12 cellular contexts compared by ENCODE assay signal in genomic region chr17:1725642-1726511, GRCh38. TPM values are rescaled to one million over a fixed set of nuclear protein-coding genes. Genes with fewer than 3 reads are reported as not detected.
A peak's percentile ranks its signal among the peaks of the same experiment; 100 is the strongest.
DNase-seq lines count a peak whose midpoint lies in the region; ATAC-seq, FAIRE-seq and TF ChIP-seq lines count a peak whose summit lies in the region.
"Had no signal": no experiment of that assay in that cellular context is flagged by ENCODE, and none has a peak within 500 bp of the region (broad histone marks: within the 10 kb centered on the region; RNA-seq: fewer than 3 reads in every experiment).

No MANE protein-coding gene starts in this region.

- H3K79me1 ChIP-seq in H1 (ENCODE audit: low read depth, low read length): peaks cover 4% of the 10 kb centered on the region; the same call in 1 of the 2 replicates

- no peak overlapping the region for H2BK20ac ChIP-seq in H1 (ENCODE audit: low read length)

- H3K9me2 ChIP-seq in OCI-LY1 (ENCODE audit: low read depth, low read length): no peaks in the 10 kb centered on the region

- intact Hi-C loops in CD8-positive, alpha-beta T cell (cut with DNase I, micrococcal nuclease): no loop called here

- 95% methylated on average over 54 of the region's 54 CpGs; no CpG with 5 or more reads in 1 of the 2 experiments for WGBS in H1 (ENCODE audit: extremely low coverage in 1 of 2, insufficient coverage in 1 of 2, insufficient read length in 1 of 2, insufficient replicate concordance in 2 of 2, low coverage in 1 of 2, low lambda C conversion rate in 2 of 2, missing lambda C conversion rate in 1 of 2), 2 experiments

- no peak overlapping the region for H3K18ac ChIP-seq in H1 (ENCODE audit: extremely low read depth, low read length)

- no peak overlapping the region for H2BK120ac ChIP-seq in H1 (replicated peaks; ENCODE audit: low read depth, low read length)

- peak overlapping the region; percentile 81; the same call in 1 of the 2 replicates for H4K8ac ChIP-seq in H1 (ENCODE audit: extremely low read depth, insufficient read depth, low read length)

- no peak overlapping the region for H2AK5ac ChIP-seq in H1 (ENCODE audit: low read depth, low read length)

- H4K91ac ChIP-seq in H1 (replicated peaks; ENCODE audit: insufficient read length, low read length): no peak overlapping the region

- no peak overlapping the region for H3K14ac ChIP-seq in H1 (ENCODE audit: insufficient read length)

- H4K20me1 ChIP-seq in OCI-LY1 (ENCODE audit: insufficient read depth, low read length): no peaks in the 10 kb centered on the region
- H4K20me1 ChIP-seq in H1 (replicated peaks in 1 of 2; ENCODE audit: control insufficient read depth in 1 of 2, insufficient read depth in 2 of 2, low read length in 2 of 2): peaks cover 0 to 5% of the 10 kb centered on the region in 2 experiments

- peaks cover 49% of the 10 kb centered on the region for H3K4me1 ChIP-seq in CD8-positive, alpha-beta T cell (ENCODE audit: insufficient read depth, low read length)
- H3K4me1 ChIP-seq in OCI-LY1 (ENCODE audit: insufficient read depth, low read length, severe bottlenecking) (peaks cover 79% of the 10 kb centered on the region), H1 (replicated peaks in 1 of 4; ENCODE audit: control insufficient read depth in 3 of 4, insufficient read depth in 4 of 4, low read length in 3 of 4) (peaks cover 0 to 5% (median 3%) of the 10 kb centered on the region in 4 experiments; a peak in 5 of 7 replicates)

- H3K27me3 Mint-ChIP-seq in CD8-positive, alpha-beta T cell (ENCODE audit: low read depth): no peaks in the 10 kb centered on the region
- H3K27me3 Mint-ChIP-seq in osteocyte (ENCODE audit: unreplicated experiment): no peaks in the 10 kb centered on the region

- no peak for FAIRE-seq in H1 (lab: Jason Lieb, UNC)
- FAIRE-seq: endometrium had no signal

- no peak overlapping the region for H2AFZ ChIP-seq in OCI-LY1 (ENCODE audit: low read length)
- no peak overlapping the region for H2AFZ ChIP-seq in H1 (ENCODE audit: low read length)

- no peaks in the 10 kb centered on the region for H3K9me3 Mint-ChIP-seq in CD8-positive, alpha-beta T cell
- no peaks in the 10 kb centered on the region for H3K9me3 Mint-ChIP-seq in osteocyte (ENCODE audit: unreplicated experiment)

- peak overlapping the region; percentile 44 for H3K4ac ChIP-seq in H1 (replicated peaks; ENCODE audit: insufficient read length, low read depth, low read length)

- no peak overlapping the region for H3K27ac ChIP-seq in CD8-positive, alpha-beta T cell (ENCODE audit: low read depth, low read length)
- H3K27ac ChIP-seq in OCI-LY1 (ENCODE audit: low read depth, low read length, poor library complexity, severe bottlenecking) (peak overlapping the region; percentile 40), H1 (ENCODE audit: low read depth, low read length) (no peak overlapping the region)

- H3K23me2 ChIP-seq in H1 (ENCODE audit: low read depth, low read length): peaks cover 8% of the 10 kb centered on the region; the same call in 1 of the 2 replicates

- 0 out of 2 replicates have a peak overlapping the region, but pooled peaks have one; percentile 5 for H2BK12ac ChIP-seq in H1 (ENCODE audit: low read depth, low read length)

- POLR2A ChIA-PET in CD8-positive, alpha-beta T cell (lab: Charles Lee): interaction anchor here (0.8 to 3.6 kb wide), 5 partner anchors 9 to 42 kb away, joined by 3 to 15 read pairs (median 8); no protein-coding TSS in a partner anchor
- POLR2A ChIA-PET in H1 (lab: Charles Lee; ENCODE audit: partially characterized antibody): interaction anchor here (1.3 to 3.1 kb wide), 4 partner anchors 9 to 37 kb away, joined by 4 to 17 read pairs (median 6); partner anchors contain the start of genes SERPINF1 and TLCD2

- H3K4me3 ChIP-seq in CD8-positive, alpha-beta T cell (ENCODE audit: low read depth, low read length): peak overlapping the region; percentile 62
- H3K4me3 ChIP-seq in OCI-LY1 (ENCODE audit: low read depth, low read length, poor library complexity, severe bottlenecking) (peak overlapping the region; percentile 88), H1 (ENCODE audit: extremely low read depth in 1 of 4, insufficient read depth in 2 of 4, low read depth in 3 of 4, low read length in 4 of 4) (no peak overlapping the region)

- TF ChIP-seq POLR2A in H1 (IDR thresholded peaks at IDR 0.05; ENCODE audit: control extremely low read depth in 1 of 2, low read depth in 2 of 2, low read length in 2 of 2): no peak
- no peak for TF ChIP-seq POLR2A in erythroblast (IDR thresholded peaks at IDR 0.05; ENCODE audit: low read length)

- no peak overlapping the region for H2BK5ac ChIP-seq in H1 (ENCODE audit: low read depth, low read length)

- H3K27ac Mint-ChIP-seq in CD8-positive, alpha-beta T cell: peak overlapping the region; percentile 66
- H3K27ac Mint-ChIP-seq in osteocyte (ENCODE audit: unreplicated experiment): no peak overlapping the region

- H2BK15ac ChIP-seq in H1 (ENCODE audit: low read length): no peak overlapping the region

- DNase-seq in CD8-positive, alpha-beta T cell: no peak
- no peak for DNase-seq in H1 (ENCODE audit: low read depth in 1 of 2, low spot score in 2 of 2)
- DNase-seq in osteocyte (ENCODE audit: extremely low spot score, unreplicated experiment): peak; percentile 84
- DNase-seq in kidney glomerular epithelial cell (lab: John Stamatoyannopoulos, UW): no peak
- no peak for DNase-seq in erythroblast (lab: John Stamatoyannopoulos, UW)
- no peak for DNase-seq in NCI-H2029 treated with DMSO at 0.1 percent for 48 hours (lab: John Stamatoyannopoulos, UW)
- DNase-seq in glomerular visceral epithelial cell (ENCODE audit: extremely low spot score): no peak
- DNase-seq: activated CD4-positive, alpha-beta T cell treated with anti-CD3 and anti-CD28 coated beads for 1 hour; NCI-H2171; stimulated activated CD4-positive, alpha-beta T cell treated with anti-CD3 and anti-CD28 coated beads, Interleukin-12 subunit alpha, Interleukin-12 subunit beta, amount 100 ng/mL, for 4 hours had no signal

- no peak for ATAC-seq in CD8-positive, alpha-beta T cell

- H3K4me1 Mint-ChIP-seq in CD8-positive, alpha-beta T cell (ENCODE audit: low read depth): peaks cover 39% of the 10 kb centered on the region
- H3K4me1 Mint-ChIP-seq in osteocyte (ENCODE audit: unreplicated experiment): peaks cover 31% of the 10 kb centered on the region

- peak overlapping the region; percentile 95 for H3K4me2 ChIP-seq in OCI-LY1 (ENCODE audit: low read length)
- peak overlapping the region; percentile 44 to 95; a peak in 3 of 4 replicates for H3K4me2 ChIP-seq in H1 (ENCODE audit: insufficient read depth in 1 of 2, low read depth in 2 of 2, low read length in 2 of 2)

- TF ChIP-seq RAD21 in H1 (IDR thresholded peaks at IDR 0.05 in 1 of 2, conservative IDR thresholded peaks at IDR 0.05 in 1 of 2; ENCODE audit: low read depth in 2 of 2, low read length in 2 of 2): no peak

- H3K27me3 ChIP-seq in CD8-positive, alpha-beta T cell (ENCODE audit: insufficient read depth, low read length): no peaks in the 10 kb centered on the region
- H3K27me3 ChIP-seq in OCI-LY1 (ENCODE audit: insufficient read depth, low read length) (no peaks in the 10 kb centered on the region), H1 (replicated peaks in 1 of 4; ENCODE audit: control insufficient read depth in 3 of 4, extremely low read depth in 1 of 4, insufficient read depth in 3 of 4, low read length in 3 of 4) (0 out of 7 replicates have a peak, but pooled peaks cover 0 to 2% (median 0%) of the 10 kb centered on the region in 4 experiments)

- no peaks in the 10 kb centered on the region for H3K36me3 ChIP-seq in CD8-positive, alpha-beta T cell (ENCODE audit: insufficient read depth, low read length)
- H3K36me3 ChIP-seq in OCI-LY1 (ENCODE audit: insufficient read depth, low read length) (peaks cover 16% of the 10 kb centered on the region; the same call in 1 of the 2 replicates), H1 (ENCODE audit: control insufficient read depth in 2 of 4, insufficient read depth in 4 of 4, low read length in 3 of 4) (no peaks in the 10 kb centered on the region; a peak in 3 of 8 replicates)

- H3K79me2 ChIP-seq in OCI-LY1 (ENCODE audit: insufficient read depth, low read length): no peaks in the 10 kb centered on the region
- no peaks in the 10 kb centered on the region; a peak in 1 of 4 replicates for H3K79me2 ChIP-seq in H1 (ENCODE audit: control insufficient read depth in 1 of 2, insufficient read depth in 2 of 2, low read length in 2 of 2)

- H3K56ac ChIP-seq in H1 (replicated peaks; ENCODE audit: insufficient read length, low read depth, low read length): no peak overlapping the region

- H3K23ac ChIP-seq in H1 (ENCODE audit: insufficient read length): no peak overlapping the region

- no peak for TF ChIP-seq CTCF in CD8-positive, alpha-beta T cell (IDR thresholded peaks at IDR 0.05)
- TF ChIP-seq CTCF in OCI-LY1 (IDR thresholded peaks at IDR 0.05; ENCODE audit: low read length) (no peak), H1 (IDR thresholded peaks at IDR 0.05; ENCODE audit: control extremely low read depth in 1 of 3, insufficient read depth in 1 of 3, low read depth in 1 of 3, low read length in 3 of 3) (no peak), osteocyte (IDR thresholded peaks at IDR 0.05) (no peak)

- H3K9ac ChIP-seq in OCI-LY1 (ENCODE audit: low read length) (peak overlapping the region; percentile 86; the same call in 1 of the 2 replicates), H1 (replicated peaks in 1 of 4; ENCODE audit: extremely low read depth in 1 of 4, low read depth in 3 of 4, low read length in 3 of 4) (no peak overlapping the region)

- TF ChIP-seq EP300 in H1 (IDR thresholded peaks at IDR 0.05; ENCODE audit: borderline replicate concordance in 1 of 2, low read depth in 2 of 2, low read length in 2 of 2): no peak

- CTCF ChIA-PET in CD8-positive, alpha-beta T cell (lab: Charles Lee): interaction anchor here (0.5 to 9.6 kb wide), 4 partner anchors 20 to 58 kb away, joined by 3 to 144 read pairs (median 3); no protein-coding TSS in a partner anchor
- CTCF ChIA-PET in H1 (lab: Charles Lee; ENCODE audit: partially characterized antibody): interaction anchor here (0.6 to 2.1 kb wide), 7 partner anchors 18 to 365 kb away, joined by 3 to 7 read pairs (median 4); partner anchors contain the start of gene SERPINF1

- H3K4me3 Mint-ChIP-seq in CD8-positive, alpha-beta T cell: peak overlapping the region; percentile 78
- H3K4me3 Mint-ChIP-seq in osteocyte (ENCODE audit: unreplicated experiment): peak overlapping the region; percentile 67

- peaks cover 30% of the 10 kb centered on the region for H3K36me3 Mint-ChIP-seq in CD8-positive, alpha-beta T cell
- H3K36me3 Mint-ChIP-seq in osteocyte (ENCODE audit: unreplicated experiment): peaks cover 5% of the 10 kb centered on the region

- H3K9me3 ChIP-seq in CD8-positive, alpha-beta T cell (ENCODE audit: low read length): no peaks in the 10 kb centered on the region
- H3K9me3 ChIP-seq in OCI-LY1 (ENCODE audit: low read length) (no peaks in the 10 kb centered on the region), H1 (ENCODE audit: insufficient read depth in 2 of 2, low read depth in 1 of 2, low read length in 1 of 2) (no peaks in the 10 kb centered on the region)

- H4K5ac ChIP-seq in H1 (ENCODE audit: insufficient read length, low read depth, low read length): no peak overlapping the region

- H3F3A ChIP-seq in OCI-LY1 (ENCODE audit: insufficient read depth, low read length): no peaks in the 10 kb centered on the region; the same call in 1 of the 2 replicates

RNA-seq across cellular contexts. Expression of gene WDR81, which starts 1.4 kb away (rescaled TPM):
- total RNA-seq in CD8-positive, alpha-beta T cell: 10 to 100 TPM; 18.9 to 20.4 TPM
- total RNA-seq in H1 (2021; fragmentation: NEBNext Ultra II Directional; extraction: Animal tissue kit (Norgen Biotek cat#: 25700)): 12.3 and 13.1 TPM in 2 replicates
- polyA plus RNA-seq in H1 (2011; rRNA removed): 9.1 and 12.9 TPM in 2 replicates
- polyA plus RNA-seq in H1 (2011; cell fraction: cytosol; rRNA removed): 8.0 TPM
- polyA plus RNA-seq in H1 (2011; cell fraction: nucleus; rRNA removed): 30.5 TPM
- polyA plus RNA-seq in H1 (2012, experiment 1 of 2): 7.4 to 14.0 TPM (median 13.7 TPM) in 4 replicates
- polyA plus RNA-seq in H1 (2012, experiment 2 of 2): 10.3 TPM
- polyA plus RNA-seq in H1 (2013, experiment 1 of 2): 6.6 TPM
- 5.4 TPM for polyA plus RNA-seq in H1 (2013, experiment 2 of 2)
- polyA minus RNA-seq in H1 (2011; rRNA and poly(A)+ RNA removed): 7.8 and 8.5 TPM in 2 replicates
- 10.5 TPM for polyA minus RNA-seq in H1 (2011; cell fraction: cytosol; rRNA and poly(A)+ RNA removed)
- polyA minus RNA-seq in H1 (2011; cell fraction: nucleus; rRNA and poly(A)+ RNA removed): 13.8 TPM
- 30.8 and 33.3 TPM in 2 replicates for total RNA-seq in osteocyte

RNA-seq across cellular contexts. Expression of gene TLCD2, which starts 15.7 kb away (rescaled TPM):
- total RNA-seq in CD8-positive, alpha-beta T cell: under 1 TPM; 0.11 to 0.14 TPM
- total RNA-seq in H1 (2021; fragmentation: NEBNext Ultra II Directional; extraction: Animal tissue kit (Norgen Biotek cat#: 25700)): 1.3 and 1.4 TPM in 2 replicates
- 0.47 and 0.69 TPM in 2 replicates for polyA plus RNA-seq in H1 (2011; rRNA removed)
- 0.83 TPM for polyA plus RNA-seq in H1 (2011; cell fraction: cytosol; rRNA removed)
- 2.2 TPM for polyA plus RNA-seq in H1 (2011; cell fraction: nucleus; rRNA removed)
- 1.4 to 1.9 TPM (median 1.5 TPM) in 4 replicates for polyA plus RNA-seq in H1 (2012, experiment 1 of 2)
- polyA plus RNA-seq in H1 (2012, experiment 2 of 2): 0.58 TPM
- 1.9 TPM for polyA plus RNA-seq in H1 (2013, experiment 1 of 2)
- polyA plus RNA-seq in H1 (2013, experiment 2 of 2): 1.6 TPM
- polyA minus RNA-seq in H1 (2011; rRNA and poly(A)+ RNA removed): 0.85 and 1.0 TPM in 2 replicates
- polyA minus RNA-seq in H1 (2011; cell fraction: cytosol; rRNA and poly(A)+ RNA removed): 0.66 TPM
- 2.1 TPM for polyA minus RNA-seq in H1 (2011; cell fraction: nucleus; rRNA and poly(A)+ RNA removed)
- 4.2 and 4.7 TPM in 2 replicates for total RNA-seq in osteocyte

RNA-seq across cellular contexts. Expression of gene SERPINF2, which starts 16.8 kb away (rescaled TPM):
- under 1 TPM; 0.22 to 0.28 TPM for total RNA-seq in CD8-positive, alpha-beta T cell
- 1.6 and 1.8 TPM in 2 replicates for total RNA-seq in H1 (2021; fragmentation: NEBNext Ultra II Directional; extraction: Animal tissue kit (Norgen Biotek cat#: 25700))
- polyA plus RNA-seq in H1 (2011; rRNA removed): 3.2 and 5.5 TPM in 2 replicates
- polyA plus RNA-seq in H1 (2011; cell fraction: cytosol; rRNA removed): 3.3 TPM
- 2.3 TPM for polyA plus RNA-seq in H1 (2011; cell fraction: nucleus; rRNA removed)
- 1.1 to 2.2 TPM (median 1.7 TPM) in 4 replicates for polyA plus RNA-seq in H1 (2012, experiment 1 of 2)
- polyA plus RNA-seq in H1 (2012, experiment 2 of 2): 1.3 TPM
- 0.81 TPM for polyA plus RNA-seq in H1 (2013, experiment 1 of 2)
- 0.81 TPM for polyA plus RNA-seq in H1 (2013, experiment 2 of 2)
- polyA minus RNA-seq in H1 (2011; rRNA and poly(A)+ RNA removed): 0.73 and 0.82 TPM in 2 replicates
- 1.8 TPM for polyA minus RNA-seq in H1 (2011; cell fraction: cytosol; rRNA and poly(A)+ RNA removed)
- 0.60 TPM for polyA minus RNA-seq in H1 (2011; cell fraction: nucleus; rRNA and poly(A)+ RNA removed)
- total RNA-seq in osteocyte: 0.38 and 0.50 TPM in 2 replicates

RNA-seq across cellular contexts. Expression of gene SERPINF1, which starts 36.0 kb away (rescaled TPM):
- 10 to 100 TPM; 19.7 to 20.2 TPM for total RNA-seq in CD8-positive, alpha-beta T cell
- 41.5 and 42.3 TPM in 2 replicates for total RNA-seq in H1 (2021; fragmentation: NEBNext Ultra II Directional; extraction: Animal tissue kit (Norgen Biotek cat#: 25700))
- polyA plus RNA-seq in H1 (2011; rRNA removed): 136 and 161 TPM in 2 replicates
- polyA plus RNA-seq in H1 (2011; cell fraction: cytosol; rRNA removed): 112 TPM
- 138 TPM for polyA plus RNA-seq in H1 (2011; cell fraction: nucleus; rRNA removed)
- polyA plus RNA-seq in H1 (2012, experiment 1 of 2): 44.7 to 50.6 TPM (median 49.2 TPM) in 4 replicates
- polyA plus RNA-seq in H1 (2012, experiment 2 of 2): 62.1 TPM
- polyA plus RNA-seq in H1 (2013, experiment 1 of 2): 94.4 TPM
- 101 TPM for polyA plus RNA-seq in H1 (2013, experiment 2 of 2)
- polyA minus RNA-seq in H1 (2011; rRNA and poly(A)+ RNA removed): 45.7 and 57.7 TPM in 2 replicates
- 29.4 TPM for polyA minus RNA-seq in H1 (2011; cell fraction: cytosol; rRNA and poly(A)+ RNA removed)
- polyA minus RNA-seq in H1 (2011; cell fraction: nucleus; rRNA and poly(A)+ RNA removed): 23.2 TPM
- total RNA-seq in osteocyte: 164 and 175 TPM in 2 replicates

RNA-seq across cellular contexts. Expression of gene PRPF8, which starts 41.2 kb away (rescaled TPM):
- total RNA-seq in CD8-positive, alpha-beta T cell: 100 to 1,000 TPM; 572 to 611 TPM
- total RNA-seq in H1 (2021; fragmentation: NEBNext Ultra II Directional; extraction: Animal tissue kit (Norgen Biotek cat#: 25700)): 328 and 329 TPM in 2 replicates
- 271 and 337 TPM in 2 replicates for polyA plus RNA-seq in H1 (2011; rRNA removed)
- polyA plus RNA-seq in H1 (2011; cell fraction: cytosol; rRNA removed): 171 TPM
- 475 TPM for polyA plus RNA-seq in H1 (2011; cell fraction: nucleus; rRNA removed)
- polyA plus RNA-seq in H1 (2012, experiment 1 of 2): 269 to 356 TPM (median 294 TPM) in 4 replicates
- polyA plus RNA-seq in H1 (2012, experiment 2 of 2): 746 TPM
- 148 TPM for polyA plus RNA-seq in H1 (2013, experiment 1 of 2)
- 123 TPM for polyA plus RNA-seq in H1 (2013, experiment 2 of 2)
- 610 and 698 TPM in 2 replicates for polyA minus RNA-seq in H1 (2011; rRNA and poly(A)+ RNA removed)
- 338 TPM for polyA minus RNA-seq in H1 (2011; cell fraction: cytosol; rRNA and poly(A)+ RNA removed)
- polyA minus RNA-seq in H1 (2011; cell fraction: nucleus; rRNA and poly(A)+ RNA removed): 277 TPM
- 238 and 262 TPM in 2 replicates for total RNA-seq in osteocyte

Comparison
In these comparisons a context has a peak if more than half of its experiments do, and no peak if none do; other contexts are left out.
1. H3K4me3 ChIP-seq: peak in CD8-positive, alpha-beta T cell (single experiment) and OCI-LY1 (single experiment); none in H1 (0 of 4).